In the genomic region with DNA sequence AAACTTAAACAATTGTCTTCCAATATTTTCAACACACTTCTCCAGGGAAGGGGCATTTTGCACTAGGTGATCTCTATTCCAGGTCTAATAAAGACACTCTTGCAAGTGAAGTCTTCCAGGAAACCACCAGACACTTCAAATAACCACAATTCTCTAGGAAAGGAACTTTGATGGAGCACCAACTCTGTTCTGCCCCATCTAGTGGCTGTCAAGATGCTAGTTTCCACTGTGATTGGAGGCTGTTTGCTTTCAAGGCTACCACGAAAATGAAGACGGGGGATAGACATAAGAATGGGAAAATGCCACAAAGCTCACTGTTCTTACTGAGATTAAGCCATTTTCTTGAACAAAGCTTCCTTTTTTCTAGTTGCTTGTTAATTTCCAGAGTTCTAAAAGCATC, we compare ENCODE assay signal across 14 cellular contexts.
DNase-seq lines count a peak whose midpoint lies in the region; TF ChIP-seq lines count a peak whose summit lies in the region.
"Had no signal": no experiment of that assay in that cellular context is flagged by ENCODE, and none has a peak within 500 bp of the region (broad histone marks: within the 10 kb centered on the region; RNA-seq: fewer than 3 reads in every experiment).

No MANE protein-coding gene starts in this region.

- POLR2A ChIA-PET in MCF 10A (lab: Yijun Ruan, JAX), result no interaction called here

- DNase-seq in MCF 10A (ENCODE audit: unreplicated experiment), result peak; percentile 14
- DNase-seq in breast epithelium (ENCODE audit: low spot score in 2 of 2), result no peak
- DNase-seq in SK-N-DZ (ENCODE audit: low spot score), result peak; percentile 16
- DNase-seq in iPS DF 6.9 (ENCODE audit: low read depth, low spot score), result peak; percentile 1
- no peak for DNase-seq in type B pancreatic cell (ENCODE audit: extremely low spot score, unreplicated experiment)
- no peak for DNase-seq in NCI-H2107 treated with DMSO at 0.1 percent for 48 hours (lab: John Stamatoyannopoulos, UW; ENCODE audit: unreplicated experiment)
- no peak for DNase-seq in central memory CD4-positive, alpha-beta T cell
- no peak for DNase-seq in SKM-1 (lab: John Stamatoyannopoulos, UW; ENCODE audit: unreplicated experiment)
- DNase-seq: activated T-cell treated with anti-CD3 and anti-CD28 coated beads, Interleukin-2, amount 50 U/mL, for 4 hours; anterior cingulate cortex; KG1; NCI-H2081 had no signal

- H3K4me3 ChIP-seq in breast epithelium (no peak overlapping the region), iPS DF 6.9 (ENCODE audit: low read length) (no peak overlapping the region)
- H3K4me3 ChIP-seq: A549, thoracic aorta had no signal

- H3K27ac Mint-ChIP-seq in MCF 10A (ENCODE audit: low read depth, unreplicated experiment), result no peak overlapping the region
- no peak overlapping the region for H3K27ac Mint-ChIP-seq in type B pancreatic cell

- CTCF ChIA-PET in MCF 10A (lab: Yijun Ruan, JAX), result interaction anchor here (0.6 to 1.9 kb wide), 10 partner anchors 9 to 588 kb away, joined by 3 to 6 read pairs (median 3); no protein-coding TSS in a partner anchor

- intact Hi-C loops in MCF 10A (cut with micrococcal nuclease), result loop anchor here (1.0 to 10.0 kb wide), 2 partner anchors 304 to 585 kb away; no protein-coding TSS in a partner anchor
- intact Hi-C loops in breast epithelium (cut with DNase I; ENCODE audit: low total_unique reads), result no loop called here

- H3K4me1 ChIP-seq in breast epithelium (no peaks in the 10 kb centered on the region), iPS DF 6.9 (ENCODE audit: control insufficient read depth, insufficient read depth, low read length) (no peaks in the 10 kb centered on the region)
- H3K4me1 ChIP-seq: A549 had no signal

- WGBS in iPS DF 6.9 (ENCODE audit: insufficient coverage, insufficient read length), result no CpG with 5 or more reads among the region's 2 CpGs

- H3K4me3 Mint-ChIP-seq in MCF 10A (ENCODE audit: unreplicated experiment) (no peak overlapping the region), type B pancreatic cell (no peak overlapping the region)
- H3K4me3 Mint-ChIP-seq: activated T-cell treated with anti-CD3 and anti-CD28 coated beads, Interleukin-2, amount 50 U/mL, for 4 hours had no signal

- BruUV-seq in MCF 10A (replicated peaks; lab: Mats Ljungman, UMichigan), result no TSS peak

- H3K4me1 Mint-ChIP-seq in MCF 10A (ENCODE audit: insufficient read depth, unreplicated experiment) (no peaks in the 10 kb centered on the region), type B pancreatic cell (ENCODE audit: unreplicated experiment) (no peaks in the 10 kb centered on the region)

- H3K9me3 Mint-ChIP-seq in MCF 10A (ENCODE audit: unreplicated experiment), result no peaks in the 10 kb centered on the region
- H3K9me3 Mint-ChIP-seq in type B pancreatic cell, result no peaks in the 10 kb centered on the region
- H3K9me3 Mint-ChIP-seq: activated T-cell treated with anti-CD3 and anti-CD28 coated beads, Interleukin-2, amount 50 U/mL, for 4 hours had no signal

- H3K27ac ChIP-seq in breast epithelium (no peak overlapping the region), iPS DF 6.9 (ENCODE audit: low read length) (no peak overlapping the region)
- H3K27ac ChIP-seq: A549, thoracic aorta had no signal

- no peak for TF ChIP-seq POLR2A in breast epithelium (IDR thresholded peaks at IDR 0.05)

- no peaks in the 10 kb centered on the region for H3K27me3 Mint-ChIP-seq in MCF 10A (ENCODE audit: insufficient read depth, unreplicated experiment)
- no peaks in the 10 kb centered on the region for H3K27me3 Mint-ChIP-seq in type B pancreatic cell

- TF ChIP-seq CTCF in MCF 10A (IDR thresholded peaks at IDR 0.05; ENCODE audit: unreplicated experiment), result peak; percentile 19
- TF ChIP-seq CTCF in breast epithelium (IDR thresholded peaks at IDR 0.05), result no peak
- peak; percentile 50 for TF ChIP-seq CTCF in type B pancreatic cell (conservative IDR thresholded peaks at IDR 0.05)

- H3K9me3 ChIP-seq in breast epithelium (no peaks in the 10 kb centered on the region), iPS DF 6.9 (ENCODE audit: control insufficient read depth, insufficient read depth, low read length) (no peaks in the 10 kb centered on the region)
- H3K9me3 ChIP-seq: A549, thoracic aorta had no signal

- peaks cover 0 to 10% of the 10 kb centered on the region in 2 donors for H3K27me3 ChIP-seq in breast epithelium
- no peaks in the 10 kb centered on the region for H3K27me3 ChIP-seq in iPS DF 6.9 (ENCODE audit: control insufficient read depth, insufficient read depth, low read length)

- H3K36me3 ChIP-seq in breast epithelium (no peaks in the 10 kb centered on the region), iPS DF 6.9 (ENCODE audit: control insufficient read depth, insufficient read depth, low read length) (no peaks in the 10 kb centered on the region)
- H3K36me3 ChIP-seq: thoracic aorta had no signal

- H3K36me3 Mint-ChIP-seq in MCF 10A (ENCODE audit: insufficient read depth, unreplicated experiment) (no peaks in the 10 kb centered on the region), type B pancreatic cell (no peaks in the 10 kb centered on the region)

Comparison
In these comparisons a context has a peak if more than half of its experiments do, and no peak if none do; other contexts are left out.
1. DNase-seq: peak in MCF 10A (single experiment), SK-N-DZ (single experiment) and iPS DF 6.9 (single experiment); none in breast epithelium (0 of 2), type B pancreatic cell (single experiment), NCI-H2107 treated with DMSO at 0.1 percent for 48 hours (single experiment), central memory CD4-positive, alpha-beta T cell (single experiment) and SKM-1 (single experiment).
2. CTCF ChIP-seq: peak in MCF 10A (single experiment) and type B pancreatic cell (single experiment); none in breast epithelium (0 of 3).